8 cellular contexts compared by ENCODE assay signal in genomic region chr1:46442317-46443161, GRCh38. TPM values are rescaled to one million over a fixed set of nuclear protein-coding genes. Genes with fewer than 3 reads are reported as not detected.
DNase-seq lines count a peak whose midpoint lies in the region; ATAC-seq, FAIRE-seq and TF ChIP-seq lines count a peak whose summit lies in the region.

No MANE protein-coding gene starts in this region.

- H3K9me3 ChIP-seq in left ventricle myocardium inferior (replicated peaks) (no peaks in the 10 kb centered on the region), prostate gland (no peaks in the 10 kb centered on the region)

- TF ChIP-seq POLR2A in prostate gland (IDR thresholded peaks at IDR 0.05): no peak

- no peaks in the 10 kb centered on the region for H3K36me3 ChIP-seq in left ventricle myocardium inferior
- no peaks in the 10 kb centered on the region for H3K36me3 ChIP-seq in prostate gland

- peak overlapping the region; percentile 25 for H3K27ac ChIP-seq in left ventricle myocardium inferior (replicated peaks)
- no peak overlapping the region for H3K27ac ChIP-seq in prostate gland

- H3K4me3 ChIP-seq in left ventricle myocardium inferior (peak overlapping the region; percentile 60), prostate gland (no peak overlapping the region)

- WGBS in prostate gland: 20% methylated on average over 25 of the region's 25 CpGs

- intact Hi-C loops in left ventricle myocardium inferior (cut with micrococcal nuclease): no loop called here
- intact Hi-C loops in prostate gland (cut with DNase I): no loop called here

- H3K27me3 ChIP-seq in left ventricle myocardium inferior (ENCODE audit: low read depth) (peaks cover 31% of the 10 kb centered on the region), prostate gland (replicated peaks; ENCODE audit: insufficient read depth) (no peaks in the 10 kb centered on the region)

- H3K4me1 ChIP-seq in left ventricle myocardium inferior (peaks cover 8% of the 10 kb centered on the region), prostate gland (replicated peaks) (no peaks in the 10 kb centered on the region)

- TF ChIP-seq CTCF in left ventricle myocardium inferior (IDR thresholded peaks at IDR 0.05; ENCODE audit: borderline replicate concordance): peak; percentile 93
- TF ChIP-seq CTCF in prostate gland (IDR thresholded peaks at IDR 0.05): peak; percentile 50 to 75 (median 64)

- DNase-seq in DMS 273 treated with DMSO at 0.1 percent for 48 hours (lab: John Stamatoyannopoulos, UW) (peak; percentile 73), LHCN-M2 (ENCODE audit: low read depth) (peak; percentile 74), SKM-1 treated with dmso at 0.1 percent for 144 hours (lab: John Stamatoyannopoulos, UW; ENCODE audit: unreplicated experiment) (peak; percentile 94), left ventricle myocardium inferior (peak; percentile 66), prostate gland (ENCODE audit: low spot score) (peak; percentile 26), urothelium cell line (ENCODE audit: low spot score) (peak; percentile 90)
- peak; percentile 22 for DNase-seq in activated naive CD8-positive, alpha-beta T cell treated with anti-CD3 and anti-CD28 coated beads, Interleukin-2, amount 50 U/mL, for 16 hours (ENCODE audit: low read depth, low spot score)

- FAIRE-seq in urothelium cell line (lab: Jason Lieb, UNC): peak; percentile 35

- ATAC-seq in GM21576 (IDR thresholded peaks at IDR 0.05; ENCODE audit: unreplicated experiment): peak; percentile 70

RNA-seq across cellular contexts. Expression of gene DMBX1, which starts 47.1 kb away (rescaled TPM):
- total RNA-seq in LHCN-M2 (2014; rRNA removed) (not detected in 2 replicates), left ventricle myocardium inferior (not detected), prostate gland (not detected)
- not detected for polyA plus RNA-seq in LHCN-M2 (2012)

RNA-seq across cellular contexts. Expression of gene FAAH, which starts 48.4 kb away (rescaled TPM):
- total RNA-seq in LHCN-M2 (2014; rRNA removed) (not detected in 2 replicates), left ventricle myocardium inferior (2.8 TPM), prostate gland (100 to 1,000 TPM; 122 to 264 TPM)
- 0.09 TPM for polyA plus RNA-seq in LHCN-M2 (2012)

Comparison
In these comparisons a context has a peak if more than half of its experiments do, and no peak if none do; other contexts are left out.
1. DNase-seq: peak in every context shown above with its lines; median percentile 94 in SKM-1 treated with dmso at 0.1 percent for 144 hours; 90 in urothelium cell line; 74 in LHCN-M2; 73 in DMS 273 treated with DMSO at 0.1 percent for 48 hours; 66 in left ventricle myocardium inferior; 26 in prostate gland; 22 in activated naive CD8-positive, alpha-beta T cell treated with anti-CD3 and anti-CD28 coated beads, Interleukin-2, amount 50 U/mL, for 16 hours.
2. RNA of gene FAAH, which starts 48.4 kb away (total RNA-seq): 122 to 264 TPM in prostate gland; 2.8 TPM in left ventricle myocardium inferior (single experiment) and not detected in LHCN-M2; every median in the first group is over 10 times any median in the second.